ENCODE assay signal across 16 cellular contexts in genomic region chr5:111374380-111374779, GRCh38.
DNase-seq lines count a peak whose midpoint lies in the region; ATAC-seq and TF ChIP-seq lines count a peak whose summit lies in the region.
"Had no signal": no experiment of that assay in that cellular context is flagged by ENCODE, and none has a peak within 500 bp of the region (broad histone marks: within the 10 kb centered on the region; RNA-seq: fewer than 3 reads in every experiment).

No MANE protein-coding gene starts in this region.

- no peaks in the 10 kb centered on the region for H3K9me3 ChIP-seq in CD4-positive, alpha-beta T cell (ENCODE audit: control insufficient read depth, low read length)
- H3K9me3 ChIP-seq in CD8-positive, alpha-beta T cell (ENCODE audit: low read length), result no peaks in the 10 kb centered on the region
- no peaks in the 10 kb centered on the region for H3K9me3 ChIP-seq in neural cell (ENCODE audit: low read length)

- no peaks in the 10 kb centered on the region for H3K36me3 ChIP-seq in CD8-positive, alpha-beta T cell (ENCODE audit: insufficient read depth, low read length)
- H3K36me3 ChIP-seq in neural cell (ENCODE audit: insufficient read depth, low read length), result no peaks in the 10 kb centered on the region

- peak; percentile 84 for TF ChIP-seq EP300 in neural cell (conservative IDR thresholded peaks at IDR 0.05; ENCODE audit: poor library complexity, severe bottlenecking)

- H3K9me2 ChIP-seq in neural cell (ENCODE audit: insufficient read depth, low read length), result no peaks in the 10 kb centered on the region

- TF ChIP-seq RAD21 in neural cell (conservative IDR thresholded peaks at IDR 0.05), result no peak

- POLR2A ChIA-PET in CD4-positive, alpha-beta T cell (lab: Charles Lee), result interaction anchor here (0.7 kb wide), 1 partner anchor 8 kb away, joined by 3 read pairs; no protein-coding TSS in a partner anchor
- POLR2A ChIA-PET in CD8-positive, alpha-beta T cell (lab: Charles Lee), result no interaction called here

- DNase-seq in activated naive CD4-positive, alpha-beta T cell treated with Interleukin-2 at 50 U/mL for 16 hours, result no peak
- no peak for DNase-seq in CD4-positive, alpha-beta T cell
- no peak for DNase-seq in CD8-positive, alpha-beta T cell
- DNase-seq: C1 segment of cervical spinal cord; CD8-positive, alpha-beta memory T cell; DMS 273 treated with DMSO at 0.1 percent for 48 hours; DMS53; DMS79 treated with DMSO at 0.1 percent for 48 hours; GF-D8; GM23248; H7; HCEC 1CT had no signal

- no peak for ATAC-seq in CD4-positive, alpha-beta T cell (ENCODE audit: poor library complexity)
- no peak for ATAC-seq in CD8-positive, alpha-beta T cell
- ATAC-seq in GM21526 (IDR thresholded peaks at IDR 0.05; ENCODE audit: low FRiP score, unreplicated experiment) (no peak), GM19324 (IDR thresholded peaks at IDR 0.05; ENCODE audit: low FRiP score, unreplicated experiment) (no peak)

- H3K4me2 ChIP-seq in neural cell (ENCODE audit: low read length), result no peak overlapping the region

- H3F3A ChIP-seq in neural cell (ENCODE audit: insufficient read depth, low read length, poor library complexity, severe bottlenecking), result no peaks in the 10 kb centered on the region

- TF ChIP-seq CTCF in CD4-positive, alpha-beta T cell (IDR thresholded peaks at IDR 0.05), result no peak
- no peak for TF ChIP-seq CTCF in CD8-positive, alpha-beta T cell (IDR thresholded peaks at IDR 0.05)
- TF ChIP-seq CTCF in neural cell (IDR thresholded peaks at IDR 0.05; ENCODE audit: poor library complexity, severe bottlenecking), result no peak

- H4K20me1 ChIP-seq in neural cell (ENCODE audit: insufficient read depth), result no peaks in the 10 kb centered on the region

- H2AFZ ChIP-seq in neural cell (ENCODE audit: low read depth, low read length), result no peak overlapping the region
- H2AFZ ChIP-seq: GM23248 had no signal

- no peak overlapping the region for H3K9ac ChIP-seq in neural cell (ENCODE audit: low read length)
- H3K9ac ChIP-seq: GM23248 had no signal

- no peaks in the 10 kb centered on the region for H3K79me2 ChIP-seq in neural cell (replicated peaks; ENCODE audit: insufficient read depth, low read length)

- H3K27ac ChIP-seq in CD4-positive, alpha-beta T cell (ENCODE audit: low read depth, low read length), result no peak overlapping the region
- H3K27ac ChIP-seq in CD8-positive, alpha-beta T cell (ENCODE audit: low read depth, low read length), result no peak overlapping the region
- H3K27ac ChIP-seq in neural cell (ENCODE audit: low read length), result peak overlapping the region; percentile 25
- H3K27ac ChIP-seq: GM23248 had no signal

- H3K4me3 ChIP-seq in CD8-positive, alpha-beta T cell (ENCODE audit: low read depth, low read length), result no peak overlapping the region
- H3K4me3 ChIP-seq in neural cell (ENCODE audit: low read length), result peak overlapping the region; percentile 43
- H3K4me3 ChIP-seq: GM23248 had no signal

- H3K27me3 ChIP-seq in CD4-positive, alpha-beta T cell (ENCODE audit: control insufficient read depth, insufficient read depth, low read length), result no peaks in the 10 kb centered on the region
- H3K27me3 ChIP-seq in CD8-positive, alpha-beta T cell (ENCODE audit: insufficient read depth, low read length), result no peaks in the 10 kb centered on the region
- no peaks in the 10 kb centered on the region for H3K27me3 ChIP-seq in neural cell (ENCODE audit: insufficient read depth, low read depth, low read length)

- H3K27me3 Mint-ChIP-seq in activated naive CD4-positive, alpha-beta T cell treated with anti-CD3 and anti-CD28 coated beads, Interleukin-2, amount 50 U/mL, for 24 hours, result no peaks in the 10 kb centered on the region
- H3K27me3 Mint-ChIP-seq in CD4-positive, alpha-beta T cell, result no peaks in the 10 kb centered on the region
- no peaks in the 10 kb centered on the region for H3K27me3 Mint-ChIP-seq in CD8-positive, alpha-beta T cell (ENCODE audit: low read depth)
- H3K27me3 Mint-ChIP-seq: CD8-positive, alpha-beta memory T cell had no signal

- H3K27ac Mint-ChIP-seq in activated naive CD4-positive, alpha-beta T cell treated with anti-CD3 and anti-CD28 coated beads, Interleukin-2, amount 50 U/mL, for 24 hours, result peak overlapping the region; percentile 3
- peak overlapping the region; percentile 5 for H3K27ac Mint-ChIP-seq in CD4-positive, alpha-beta T cell
- peak overlapping the region; percentile 1 for H3K27ac Mint-ChIP-seq in CD8-positive, alpha-beta T cell

- intact Hi-C loops in CD4-positive, alpha-beta T cell (cut with DNase I, micrococcal nuclease), result loop anchor here in 1 of 2 experiments (10.0 kb wide), 1 partner anchor 90 kb away; no protein-coding TSS in a partner anchor
- intact Hi-C loops in CD8-positive, alpha-beta T cell (cut with DNase I, micrococcal nuclease), result no loop called here

- H3K4me1 Mint-ChIP-seq in activated naive CD4-positive, alpha-beta T cell treated with anti-CD3 and anti-CD28 coated beads, Interleukin-2, amount 50 U/mL, for 24 hours, result peaks cover 57% of the 10 kb centered on the region
- peaks cover 71% of the 10 kb centered on the region for H3K4me1 Mint-ChIP-seq in CD4-positive, alpha-beta T cell (ENCODE audit: low read depth)
- H3K4me1 Mint-ChIP-seq in CD8-positive, alpha-beta T cell (ENCODE audit: low read depth), result peaks cover 61% of the 10 kb centered on the region

- no peak overlapping the region for H3K4me3 Mint-ChIP-seq in activated naive CD4-positive, alpha-beta T cell treated with anti-CD3 and anti-CD28 coated beads, Interleukin-2, amount 50 U/mL, for 24 hours
- H3K4me3 Mint-ChIP-seq in CD4-positive, alpha-beta T cell, result no peak overlapping the region
- no peak overlapping the region for H3K4me3 Mint-ChIP-seq in CD8-positive, alpha-beta T cell
- H3K4me3 Mint-ChIP-seq: CD8-positive, alpha-beta memory T cell had no signal

- peaks cover 36% of the 10 kb centered on the region for H3K36me3 Mint-ChIP-seq in activated naive CD4-positive, alpha-beta T cell treated with anti-CD3 and anti-CD28 coated beads, Interleukin-2, amount 50 U/mL, for 24 hours
- H3K36me3 Mint-ChIP-seq in CD4-positive, alpha-beta T cell (ENCODE audit: low read depth), result peaks cover 77% of the 10 kb centered on the region
- H3K36me3 Mint-ChIP-seq in CD8-positive, alpha-beta T cell, result peaks cover 68% of the 10 kb centered on the region

- CTCF ChIA-PET in CD4-positive, alpha-beta T cell (lab: Charles Lee), result no interaction called here
- CTCF ChIA-PET in CD8-positive, alpha-beta T cell (lab: Charles Lee), result no interaction called here

- no peaks in the 10 kb centered on the region for H3K4me1 ChIP-seq in CD8-positive, alpha-beta T cell (ENCODE audit: insufficient read depth, low read length)

- H3K9me3 Mint-ChIP-seq in activated naive CD4-positive, alpha-beta T cell treated with anti-CD3 and anti-CD28 coated beads, Interleukin-2, amount 50 U/mL, for 24 hours, result no peaks in the 10 kb centered on the region
- H3K9me3 Mint-ChIP-seq in CD4-positive, alpha-beta T cell, result no peaks in the 10 kb centered on the region
- H3K9me3 Mint-ChIP-seq in CD8-positive, alpha-beta T cell, result no peaks in the 10 kb centered on the region
- H3K9me3 Mint-ChIP-seq: CD8-positive, alpha-beta memory T cell had no signal

TF ChIP-seq in neural cell, 6 proteins besides CTCF, POLR2A, EP300 and RAD21:
- no peak for TF ChIP-seq MXI1 (conservative IDR thresholded peaks at IDR 0.05; ENCODE audit: poor library complexity, severe bottlenecking)
- TF ChIP-seq EZH2 (IDR thresholded peaks at IDR 0.05; ENCODE audit: borderline replicate concordance, insufficient read depth, low read length, poor library complexity, severe bottlenecking), result no peak
- TF ChIP-seq TAF1 (IDR thresholded peaks at IDR 0.05; ENCODE audit: low read depth), result no peak
- TF ChIP-seq, protein P1, sequence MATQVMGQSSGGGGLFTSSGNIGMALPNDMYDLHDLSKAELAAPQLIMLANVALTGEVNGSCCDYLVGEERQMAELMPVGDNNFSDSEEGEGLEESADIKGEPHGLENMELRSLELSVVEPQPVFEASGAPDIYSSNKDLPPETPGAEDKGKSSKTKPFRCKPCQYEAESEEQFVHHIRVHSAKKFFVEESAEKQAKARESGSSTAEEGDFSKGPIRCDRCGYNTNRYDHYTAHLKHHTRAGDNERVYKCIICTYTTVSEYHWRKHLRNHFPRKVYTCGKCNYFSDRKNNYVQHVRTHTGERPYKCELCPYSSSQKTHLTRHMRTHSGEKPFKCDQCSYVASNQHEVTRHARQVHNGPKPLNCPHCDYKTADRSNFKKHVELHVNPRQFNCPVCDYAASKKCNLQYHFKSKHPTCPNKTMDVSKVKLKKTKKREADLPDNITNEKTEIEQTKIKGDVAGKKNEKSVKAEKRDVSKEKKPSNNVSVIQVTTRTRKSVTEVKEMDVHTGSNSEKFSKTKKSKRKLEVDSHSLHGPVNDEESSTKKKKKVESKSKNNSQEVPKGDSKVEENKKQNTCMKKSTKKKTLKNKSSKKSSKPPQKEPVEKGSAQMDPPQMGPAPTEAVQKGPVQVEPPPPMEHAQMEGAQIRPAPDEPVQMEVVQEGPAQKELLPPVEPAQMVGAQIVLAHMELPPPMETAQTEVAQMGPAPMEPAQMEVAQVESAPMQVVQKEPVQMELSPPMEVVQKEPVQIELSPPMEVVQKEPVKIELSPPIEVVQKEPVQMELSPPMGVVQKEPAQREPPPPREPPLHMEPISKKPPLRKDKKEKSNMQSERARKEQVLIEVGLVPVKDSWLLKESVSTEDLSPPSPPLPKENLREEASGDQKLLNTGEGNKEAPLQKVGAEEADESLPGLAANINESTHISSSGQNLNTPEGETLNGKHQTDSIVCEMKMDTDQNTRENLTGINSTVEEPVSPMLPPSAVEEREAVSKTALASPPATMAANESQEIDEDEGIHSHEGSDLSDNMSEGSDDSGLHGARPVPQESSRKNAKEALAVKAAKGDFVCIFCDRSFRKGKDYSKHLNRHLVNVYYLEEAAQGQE (IDR thresholded peaks at IDR 0.05; ENCODE audit: borderline replicate concordance), result no peak
- TF ChIP-seq POLR2AphosphoS5 (IDR thresholded peaks at IDR 0.05), result peak; percentile 51
- no peak for TF ChIP-seq SMC3 (conservative IDR thresholded peaks at IDR 0.05; ENCODE audit: poor library complexity)
